ENCODE assay signal across 8 cellular contexts in genomic region chr6:134090591-134090990, GRCh38.
"Had no signal": no experiment of that assay in that cellular context is flagged by ENCODE, and none has a peak within 500 bp of the region (broad histone marks: within the 10 kb centered on the region; RNA-seq: fewer than 3 reads in every experiment).

No MANE protein-coding gene starts in this region.

- H3K9ac ChIP-seq: GM23248 had no signal

- DNase-seq: GM23248, GOT3, H7, HFFc6, IMR-90 had no signal

- H3K27ac ChIP-seq: GM23248, HL-60 had no signal

- H3K9me3 ChIP-seq: HAP-1 had no signal

- H2AFZ ChIP-seq: GM23248 had no signal

- H3K4me1 ChIP-seq: HAP-1 had no signal

- H3K4me3 ChIP-seq: GM23248, HAP-1 had no signal

- H3K36me3 ChIP-seq: HAP-1 had no signal

- ATAC-seq: HCT116 had no signal
